ENCODE assay signal across 1 cellular context in genomic region chr7:35800718-35801391, GRCh38.
A peak's percentile ranks its signal among the peaks of the same experiment; 100 is the strongest.
TF ChIP-seq lines count a peak whose summit lies in the region.

Gene SEPTIN7 (plus strand): TSS chr7:35801057. CDS start chr7:35801210, 153 bp downstream.

TF ChIP-seq in HepG2, 621 proteins besides CTCF, POLR2A, EP300 and RAD21 (continued from another document and continues in another):
- TF ChIP-seq SKIL (CRISPR knock-in tag; IDR thresholded peaks at IDR 0.05; ENCODE audit: borderline replicate concordance) (peak; percentile 78; the same call in 1 of the 2 replicates), SP4 (CRISPR knock-in tag; IDR thresholded peaks at IDR 0.05) (peak; percentile 69), PCBP2 (optimal IDR thresholded peaks at IDR 0.05; ENCODE audit: low read depth, low read length, poor library complexity, severe bottlenecking) (no peak), ZNF207 (IDR thresholded peaks at IDR 0.05; ENCODE audit: borderline replicate concordance) (no peak), HDAC6 (IDR thresholded peaks at IDR 0.05; ENCODE audit: low read depth, low read length) (no peak), HNRNPUL1 (IDR thresholded peaks at IDR 0.05; ENCODE audit: low read depth, low read length) (peak; percentile 73; the same call in 1 of the 2 replicates), SKI (IDR thresholded peaks at IDR 0.05; ENCODE audit: partially characterized antibody) (peak; percentile 42), RXRB (CRISPR knock-in tag; IDR thresholded peaks at IDR 0.05; ENCODE audit: borderline replicate concordance) (peak; percentile 30; the same call in 1 of the 2 replicates), SMAD3 (CRISPR knock-in tag; IDR thresholded peaks at IDR 0.05) (peak; percentile 14; the same call in 1 of the 2 replicates), RFX5 (IDR thresholded peaks at IDR 0.05; ENCODE audit: low read depth, low read length) (no peak), GLI4 (CRISPR knock-in tag; IDR thresholded peaks at IDR 0.05; ENCODE audit: borderline replicate concordance) (no peak), ZBTB33 (CRISPR knock-in tag; IDR thresholded peaks at IDR 0.05) (no peak; the same call in 1 of the 2 replicates), SIN3B (IDR thresholded peaks at IDR 0.05; ENCODE audit: low read length) (0 out of 2 replicates have a peak, but pooled peaks have one; percentile 23), ZNF580 (CRISPR knock-in tag; IDR thresholded peaks at IDR 0.05; ENCODE audit: borderline replicate concordance, low read depth) (no peak; the same call in 1 of the 2 replicates), HMG20B (CRISPR knock-in tag; conservative IDR thresholded peaks at IDR 0.05) (no peak), ZBTB20 (CRISPR knock-in tag; IDR thresholded peaks at IDR 0.05; ENCODE audit: borderline replicate concordance, low read depth) (0 out of 2 replicates have a peak, but pooled peaks have one; percentile 53), CBX5 (CRISPR knock-in tag; IDR thresholded peaks at IDR 0.05; ENCODE audit: borderline replicate concordance) (peak; percentile 39; the same call in 1 of the 2 replicates), ZSCAN5A (CRISPR knock-in tag; IDR thresholded peaks at IDR 0.05; ENCODE audit: borderline replicate concordance) (peak; percentile 49; the same call in 1 of the 2 replicates), AGO1 (IDR thresholded peaks at IDR 0.05; ENCODE audit: low read depth, low read length, poor library complexity, severe bottlenecking) (peak; percentile 100), ZNF256 (CRISPR knock-in tag; conservative IDR thresholded peaks at IDR 0.05) (no peak), MXD4 (CRISPR knock-in tag; IDR thresholded peaks at IDR 0.05) (0 out of 2 replicates have a peak, but pooled peaks have one; percentile 46), KLF13 (CRISPR knock-in tag; IDR thresholded peaks at IDR 0.05) (no peak), GATAD2A (CRISPR knock-in tag; IDR thresholded peaks at IDR 0.05) (no peak), SNRNP70 (IDR thresholded peaks at IDR 0.05; ENCODE audit: low read depth, low read length) (peak; percentile 98), ZNF720 (CRISPR knock-in tag; IDR thresholded peaks at IDR 0.05) (no peak), SALL2 (CRISPR knock-in tag; IDR thresholded peaks at IDR 0.05) (no peak), HIVEP1 (CRISPR knock-in tag; IDR thresholded peaks at IDR 0.05) (peak; percentile 63; the same call in 1 of the 2 replicates), THYN1 (CRISPR knock-in tag; IDR thresholded peaks at IDR 0.05; ENCODE audit: borderline replicate concordance, low read depth) (no peak), SMARCC2 (IDR thresholded peaks at IDR 0.05) (no peak), ZNF589 (CRISPR knock-in tag; conservative IDR thresholded peaks at IDR 0.05) (peak; percentile 44; the same call in 1 of the 2 replicates), ZNF329 (CRISPR knock-in tag; IDR thresholded peaks at IDR 0.05; ENCODE audit: low read depth) (peak; percentile 59; the same call in 1 of the 2 replicates), ARNT2 (CRISPR knock-in tag; IDR thresholded peaks at IDR 0.05; ENCODE audit: low read depth) (peak; percentile 87), GZF1 (CRISPR knock-in tag; IDR thresholded peaks at IDR 0.05) (no peak), ZNF224 (CRISPR knock-in tag; IDR thresholded peaks at IDR 0.05) (peak; percentile 76; the same call in 1 of the 2 replicates), SRSF1 (optimal IDR thresholded peaks at IDR 0.05; ENCODE audit: low read depth, low read length) (peak; percentile 100), BRCA1 (CRISPR knock-in tag; IDR thresholded peaks at IDR 0.05) (no peak), ZNF607 (CRISPR knock-in tag; IDR thresholded peaks at IDR 0.05; ENCODE audit: borderline replicate concordance) (peak; percentile 3; the same call in 1 of the 2 replicates), DMAP1 (CRISPR knock-in tag; IDR thresholded peaks at IDR 0.05) (peak; percentile 82), DR1 (CRISPR knock-in tag; IDR thresholded peaks at IDR 0.05) (peak; percentile 48), ZNF343 (CRISPR knock-in tag; IDR thresholded peaks at IDR 0.05) (0 out of 2 replicates have a peak, but pooled peaks have one; percentile 19), BATF2 (CRISPR knock-in tag; IDR thresholded peaks at IDR 0.05) (no peak), KLF9 (CRISPR knock-in tag; IDR thresholded peaks at IDR 0.05; ENCODE audit: low read depth) (peak; percentile 90), JARID2 (CRISPR knock-in tag; IDR thresholded peaks at IDR 0.05; ENCODE audit: insufficient replicate concordance) (no peak), FOXK2 (IDR thresholded peaks at IDR 0.05) (peak; percentile 39), ZBTB46 (CRISPR knock-in tag; IDR thresholded peaks at IDR 0.05; ENCODE audit: borderline replicate concordance) (no peak), ZNF205 (CRISPR knock-in tag; IDR thresholded peaks at IDR 0.05) (peak; percentile 86), RBFOX2 (IDR thresholded peaks at IDR 0.05; ENCODE audit: low read depth, low read length) (peak; percentile 84), ZBTB49 (CRISPR knock-in tag; IDR thresholded peaks at IDR 0.05; ENCODE audit: borderline replicate concordance) (no peak), CSRNP1 (CRISPR knock-in tag; IDR thresholded peaks at IDR 0.05) (no peak), ATF7-NPFF (CRISPR knock-in tag; IDR thresholded peaks at IDR 0.05; ENCODE audit: low read depth) (peak; percentile 16; the same call in 1 of the 2 replicates), PAX8 (CRISPR knock-in tag; IDR thresholded peaks at IDR 0.05; ENCODE audit: borderline replicate concordance) (no peak), SATB2 (CRISPR knock-in tag; IDR thresholded peaks at IDR 0.05) (no peak), POLR2AphosphoS2 (IDR thresholded peaks at IDR 0.05; ENCODE audit: low read depth, low read length) (peak; percentile 85; the same call in 1 of the 2 replicates), TAF1 (CRISPR knock-in tag; IDR thresholded peaks at IDR 0.05) (peak; percentile 74; the same call in 1 of the 2 replicates), ZNF549 (CRISPR knock-in tag; IDR thresholded peaks at IDR 0.05) (no peak), SOX6 (IDR thresholded peaks at IDR 0.05) (no peak), SOX6 (CRISPR knock-in tag; IDR thresholded peaks at IDR 0.05) (no peak; the same call in 1 of the 2 replicates), HOXA7 (CRISPR knock-in tag; IDR thresholded peaks at IDR 0.05) (0 out of 2 replicates have a peak, but pooled peaks have one; percentile 40), MAX (IDR thresholded peaks at IDR 0.05) (peak; percentile 55)
